21 cellular contexts compared by ENCODE assay signal in genomic region chr5:44727100-44727499, GRCh38.
"Had no signal": no experiment of that assay in that cellular context is flagged by ENCODE, and none has a peak within 500 bp of the region (broad histone marks: within the 10 kb centered on the region; RNA-seq: fewer than 3 reads in every experiment).

No MANE protein-coding gene starts in this region.

- H3K27me3 ChIP-seq: dorsolateral prefrontal cortex, gastrocnemius medialis, heart right ventricle, neutrophil, right atrium auricular region, sigmoid colon, testis, tibial nerve had no signal

- DNase-seq: cortex of kidney; dorsolateral prefrontal cortex; effector CD8-positive, alpha-beta T cell; gastrocnemius medialis; heart right ventricle; left colon; natural killer cell; posterior cingulate gyrus; sigmoid colon; stimulated activated CD4-positive, alpha-beta T cell treated with anti-CD3 and anti-CD28 coated beads, Interleukin-2, amount 100 ng/mL, for 24 hours; stimulated activated CD4-positive, alpha-beta T cell treated with anti-CD3 and anti-CD28 coated beads, Interleukin-4, amount 100 ng/mL, for 4 hours; stimulated activated naive B cell treated with anti-CD40 and anti-IgM and Interleukin-4, amounts not matched to agents 10 μg/mL and 1 μg/mL and 100 μg/mL, for 72 hours; stimulated activated naive CD8-positive, alpha-beta T cell treated with anti-CD3 and anti-CD28 coated beads, Interleukin-15, amount 100 ng/mL, for 72 hours; testis had no signal

- H3K36me3 ChIP-seq: gastrocnemius medialis, heart right ventricle, neutrophil, right atrium auricular region, sigmoid colon, tibial nerve had no signal

- H3K4me3 Mint-ChIP-seq: central memory CD8-positive, alpha-beta T cell; mesothelial cell of epicardium; natural killer cell; stimulated activated naive B cell treated with anti-CD40 and anti-IgM and Interleukin-4, amounts not matched to agents 10 μg/mL and 1 μg/mL and 100 μg/mL, for 72 hours; stimulated activated naive CD8-positive, alpha-beta T cell treated with anti-CD3 and anti-CD28 coated beads, Interleukin-15, amount 100 ng/mL, for 72 hours had no signal

- H3K4me1 Mint-ChIP-seq: central memory CD8-positive, alpha-beta T cell; natural killer cell; stimulated activated naive B cell treated with anti-CD40 and anti-IgM and Interleukin-4, amounts not matched to agents 10 μg/mL and 1 μg/mL and 100 μg/mL, for 72 hours; stimulated activated naive CD8-positive, alpha-beta T cell treated with anti-CD3 and anti-CD28 coated beads, Interleukin-15, amount 100 ng/mL, for 72 hours had no signal

- H3K27ac Mint-ChIP-seq: mesothelial cell of epicardium; natural killer cell; stimulated activated naive B cell treated with anti-CD40 and anti-IgM and Interleukin-4, amounts not matched to agents 10 μg/mL and 1 μg/mL and 100 μg/mL, for 72 hours; stimulated activated naive CD8-positive, alpha-beta T cell treated with anti-CD3 and anti-CD28 coated beads, Interleukin-15, amount 100 ng/mL, for 72 hours had no signal

- H3K4me3 ChIP-seq: dorsolateral prefrontal cortex, gastrocnemius medialis, heart right ventricle, right atrium auricular region, sigmoid colon, skin epidermis, testis, tibial nerve had no signal

- ATAC-seq: esophagus mucosa; gastrocnemius medialis; heart right ventricle; left colon; natural killer cell; stimulated activated naive B cell treated with anti-CD40 and anti-IgM and Interleukin-4, amounts not matched to agents 10 μg/mL and 1 μg/mL and 100 μg/mL, for 72 hours; stimulated activated naive CD8-positive, alpha-beta T cell treated with anti-CD3 and anti-CD28 coated beads, Interleukin-15, amount 100 ng/mL, for 72 hours had no signal

- H3K36me3 Mint-ChIP-seq: mesothelial cell of epicardium; natural killer cell; stimulated activated naive B cell treated with anti-CD40 and anti-IgM and Interleukin-4, amounts not matched to agents 10 μg/mL and 1 μg/mL and 100 μg/mL, for 72 hours had no signal

- H3K27ac ChIP-seq: dorsolateral prefrontal cortex, gastrocnemius medialis, heart right ventricle, neutrophil, right atrium auricular region, sigmoid colon, skin epidermis, testis, tibial nerve had no signal

- H3K9me3 Mint-ChIP-seq: central memory CD8-positive, alpha-beta T cell had no signal

- H3K4me1 ChIP-seq: gastrocnemius medialis, heart right ventricle, right atrium auricular region, sigmoid colon, testis, tibial nerve had no signal

- H3K9me3 ChIP-seq: gastrocnemius medialis, neutrophil, sigmoid colon, testis had no signal

- H3K27me3 Mint-ChIP-seq: central memory CD8-positive, alpha-beta T cell; stimulated activated naive B cell treated with anti-CD40 and anti-IgM and Interleukin-4, amounts not matched to agents 10 μg/mL and 1 μg/mL and 100 μg/mL, for 72 hours; stimulated activated naive CD8-positive, alpha-beta T cell treated with anti-CD3 and anti-CD28 coated beads, Interleukin-15, amount 100 ng/mL, for 72 hours had no signal
